Comparison of ENCODE assay signal across 10 cellular contexts in genomic region chr10:63115732-63116383, GRCh38. TPM values are rescaled to one million over a fixed set of nuclear protein-coding genes. Genes with fewer than 3 reads are reported as not detected.
DNase-seq lines count a peak whose midpoint lies in the region; ATAC-seq lines count a peak whose summit lies in the region.
"Had no signal": no experiment of that assay in that cellular context is flagged by ENCODE, and none has a peak within 500 bp of the region (broad histone marks: within the 10 kb centered on the region; RNA-seq: fewer than 3 reads in every experiment).

No MANE protein-coding gene starts in this region.

- intact Hi-C loops in activated naive CD4-positive, alpha-beta T cell treated with anti-CD3 and anti-CD28 coated beads for 36 hours (cut with micrococcal nuclease): no loop called here

- no peak overlapping the region for H3K4me3 Mint-ChIP-seq in activated naive CD4-positive, alpha-beta T cell treated with anti-CD3 and anti-CD28 coated beads for 36 hours
- H3K4me3 Mint-ChIP-seq: stimulated activated naive B cell treated with anti-CD40 and anti-IgM and Interleukin-4, amounts not matched to agents 10 μg/mL and 1 μg/mL and 100 μg/mL, for 72 hours had no signal

- ATAC-seq in GM21619 (IDR thresholded peaks at IDR 0.05; ENCODE audit: unreplicated experiment): no peak
- ATAC-seq: stimulated activated naive B cell treated with anti-CD40 and anti-IgM and Interleukin-4, amounts not matched to agents 10 μg/mL and 1 μg/mL and 100 μg/mL, for 72 hours had no signal

- no peaks in the 10 kb centered on the region for H3K9me3 Mint-ChIP-seq in activated naive CD4-positive, alpha-beta T cell treated with anti-CD3 and anti-CD28 coated beads for 36 hours
- H3K9me3 Mint-ChIP-seq: stimulated activated naive B cell treated with anti-CD40 and anti-IgM and Interleukin-4, amounts not matched to agents 10 μg/mL and 1 μg/mL and 100 μg/mL, for 72 hours had no signal

- H3K27me3 Mint-ChIP-seq in activated naive CD4-positive, alpha-beta T cell treated with anti-CD3 and anti-CD28 coated beads for 36 hours (ENCODE audit: low read depth): peaks cover 3% of the 10 kb centered on the region

- H3K36me3 Mint-ChIP-seq in activated naive CD4-positive, alpha-beta T cell treated with anti-CD3 and anti-CD28 coated beads for 36 hours (ENCODE audit: low read depth): no peaks in the 10 kb centered on the region
- H3K36me3 Mint-ChIP-seq: stimulated activated naive B cell treated with anti-CD40 and anti-IgM and Interleukin-4, amounts not matched to agents 10 μg/mL and 1 μg/mL and 100 μg/mL, for 72 hours had no signal

- peak; percentile 76 for DNase-seq in ELF-1 (ENCODE audit: low read depth, low spot score)
- DNase-seq in caudate nucleus (lab: John Stamatoyannopoulos, UW): peak in 55 of 61 donors; percentile 1 to 80 (median 38)
- peak; percentile 65 to 78 for DNase-seq in hippocampal formation (lab: John Stamatoyannopoulos, UW)
- peak; percentile 94 for DNase-seq in renal cortical epithelial cell (ENCODE audit: low read depth)
- no peak for DNase-seq in activated naive CD4-positive, alpha-beta T cell treated with anti-CD3 and anti-CD28 coated beads for 36 hours
- no peak for DNase-seq in activated naive CD4-positive, alpha-beta T cell treated with Interleukin-2 at 50 U/mL for 16 hours
- DNase-seq in AML-193 (lab: John Stamatoyannopoulos, UW): no peak
- DNase-seq: activated CD4-positive, alpha-beta T cell treated with anti-CD3 and anti-CD28 coated beads for 48 hours; stimulated activated naive B cell treated with anti-CD40 and anti-IgM and Interleukin-4, amounts not matched to agents 10 μg/mL and 1 μg/mL and 100 μg/mL, for 72 hours had no signal

- CTCF ChIA-PET in activated naive CD4-positive, alpha-beta T cell treated with anti-CD3 and anti-CD28 coated beads for 36 hours (lab: Charles Lee): no interaction called here

- H3K27ac Mint-ChIP-seq in activated naive CD4-positive, alpha-beta T cell treated with anti-CD3 and anti-CD28 coated beads for 36 hours: no peak overlapping the region
- H3K27ac Mint-ChIP-seq: stimulated activated naive B cell treated with anti-CD40 and anti-IgM and Interleukin-4, amounts not matched to agents 10 μg/mL and 1 μg/mL and 100 μg/mL, for 72 hours had no signal

- H3K4me1 Mint-ChIP-seq in activated naive CD4-positive, alpha-beta T cell treated with anti-CD3 and anti-CD28 coated beads for 36 hours (ENCODE audit: low read depth): no peaks in the 10 kb centered on the region
- H3K4me1 Mint-ChIP-seq: stimulated activated naive B cell treated with anti-CD40 and anti-IgM and Interleukin-4, amounts not matched to agents 10 μg/mL and 1 μg/mL and 100 μg/mL, for 72 hours had no signal

- H3K27ac ChIP-seq in caudate nucleus (ENCODE audit: low read depth, low read length): peak overlapping the region; percentile 36

RNA-seq across cellular contexts. Expression of gene NRBF2, which starts 17.3 kb away (rescaled TPM):
- 33.9 and 41.5 TPM in 2 replicates for total RNA-seq in renal cortical epithelial cell
- 10 to 100 TPM; 15.4 to 15.6 TPM for total RNA-seq in activated naive CD4-positive, alpha-beta T cell treated with anti-CD3 and anti-CD28 coated beads for 36 hours

Comparison
In these comparisons a context has a peak if more than half of its experiments do, and no peak if none do; other contexts are left out.
1. DNase-seq: peak in ELF-1 (single experiment), caudate nucleus (55 of 61), hippocampal formation (2 of 2) and renal cortical epithelial cell (single experiment); none in activated naive CD4-positive, alpha-beta T cell treated with anti-CD3 and anti-CD28 coated beads for 36 hours (single experiment), activated naive CD4-positive, alpha-beta T cell treated with Interleukin-2 at 50 U/mL for 16 hours (single experiment) and AML-193 (0 of 2).